13 cellular contexts compared by ENCODE assay signal in genomic region chr22:50584106-50585096, GRCh38. TPM values are rescaled to one million over a fixed set of nuclear protein-coding genes. Genes with fewer than 3 reads are reported as not detected.
DNase-seq lines count a peak whose midpoint lies in the region; ATAC-seq, FAIRE-seq and TF ChIP-seq lines count a peak whose summit lies in the region.
"Had no signal": no experiment of that assay in that cellular context is flagged by ENCODE, and none has a peak within 500 bp of the region (broad histone marks: within the 10 kb centered on the region; RNA-seq: fewer than 3 reads in every experiment).

No MANE protein-coding gene starts in this region.

- peaks cover 4% of the 10 kb centered on the region for H3K36me3 Mint-ChIP-seq in activated CD4-positive, alpha-beta memory T cell treated with anti-CD3 and anti-CD28 coated beads for 36 hours

- no peaks in the 10 kb centered on the region for H3K27me3 ChIP-seq in aorta (ENCODE audit: control insufficient read depth in 1 of 2, insufficient read depth in 2 of 2, low read length in 1 of 2)
- no peaks in the 10 kb centered on the region for H3K27me3 ChIP-seq in ascending aorta

- H3K4me3 ChIP-seq in kidney (ENCODE audit: low read length in 2 of 2): no peak overlapping the region
- H3K4me3 ChIP-seq in aorta (ENCODE audit: low read length in 2 of 2): no peak overlapping the region
- peak overlapping the region in 1 of 2 donors; percentile 82 for H3K4me3 ChIP-seq in ascending aorta

- DNase-seq in left ventricle myocardium superior: peak; percentile 12
- no peak for DNase-seq in left cardiac atrium
- no peak for DNase-seq in activated CD4-positive, alpha-beta memory T cell treated with anti-CD3 and anti-CD28 coated beads for 36 hours
- peak; percentile 43 for DNase-seq in kidney
- peak; percentile 21 to 45 for DNase-seq in aorta
- no peak for DNase-seq in ascending aorta (ENCODE audit: low spot score in 2 of 2)
- DNase-seq in NCI-H2029 (lab: John Stamatoyannopoulos, UW): no peak
- DNase-seq: activated CD8-positive, alpha-beta memory T cell treated with anti-CD3 and anti-CD28 coated beads for 24 hours; NCI-H446 had no signal

- peaks cover 20% of the 10 kb centered on the region for H3K4me1 Mint-ChIP-seq in activated CD4-positive, alpha-beta memory T cell treated with anti-CD3 and anti-CD28 coated beads for 36 hours (ENCODE audit: low read depth)

- peaks cover 0 to 13% of the 10 kb centered on the region in 2 donors for H3K4me1 ChIP-seq in kidney (ENCODE audit: control insufficient read depth in 1 of 2, insufficient read depth in 1 of 2, low read depth in 1 of 2, low read length in 2 of 2)
- no peaks in the 10 kb centered on the region for H3K4me1 ChIP-seq in aorta (ENCODE audit: control insufficient read depth in 1 of 2, insufficient read depth in 2 of 2, low read length in 2 of 2)
- peaks cover 4 to 14% of the 10 kb centered on the region in 2 donors for H3K4me1 ChIP-seq in ascending aorta

- FAIRE-seq in kidney (lab: Jason Lieb, UNC): no peak

- no peak overlapping the region for H3K27ac Mint-ChIP-seq in activated CD4-positive, alpha-beta memory T cell treated with anti-CD3 and anti-CD28 coated beads for 36 hours

- H3K9me3 Mint-ChIP-seq in activated CD4-positive, alpha-beta memory T cell treated with anti-CD3 and anti-CD28 coated beads for 36 hours: no peaks in the 10 kb centered on the region

- ATAC-seq in left ventricle myocardium superior: no peak
- ATAC-seq in left cardiac atrium: no peak
- no peak for ATAC-seq in aorta (ENCODE audit: low FRiP score)
- ATAC-seq in GM19328 (IDR thresholded peaks at IDR 0.05; ENCODE audit: unreplicated experiment): no peak

- TF ChIP-seq CTCF in kidney (IDR thresholded peaks at IDR 0.05; ENCODE audit: borderline replicate concordance, extremely low read depth, insufficient read depth): no peak
- no peak for TF ChIP-seq CTCF in ascending aorta (IDR thresholded peaks at IDR 0.05)

- POLR2A ChIA-PET in activated CD4-positive, alpha-beta memory T cell treated with anti-CD3 and anti-CD28 coated beads for 36 hours (lab: Charles Lee): interaction anchor here (1.1 kb wide), 1 partner anchor 59 kb away, joined by 4 read pairs; the partner anchor contains the start of gene SCO2

- H3K36me3 ChIP-seq in kidney (ENCODE audit: control insufficient read depth in 1 of 2, insufficient read depth in 2 of 2, low read length in 2 of 2) (peaks cover 0 to 4% of the 10 kb centered on the region in 2 donors), aorta (ENCODE audit: control insufficient read depth in 1 of 2, insufficient read depth in 2 of 2, low read length in 1 of 2) (no peaks in the 10 kb centered on the region), ascending aorta (peaks cover 0 to 5% of the 10 kb centered on the region in 2 donors)

- peak overlapping the region; percentile 94 for H3K4me3 Mint-ChIP-seq in activated CD4-positive, alpha-beta memory T cell treated with anti-CD3 and anti-CD28 coated beads for 36 hours

- H3K9me3 ChIP-seq in kidney (ENCODE audit: control insufficient read depth in 1 of 2, low read length in 2 of 2) (no peaks in the 10 kb centered on the region), aorta (ENCODE audit: control insufficient read depth, low read length) (no peaks in the 10 kb centered on the region), ascending aorta (no peaks in the 10 kb centered on the region)

- H3K27ac ChIP-seq in kidney (ENCODE audit: low read depth in 2 of 2, low read length in 2 of 2) (no peak overlapping the region), aorta (ENCODE audit: low read depth in 1 of 2, low read length in 2 of 2) (no peak overlapping the region), ascending aorta (no peak overlapping the region)

- 95 to 96% methylated on average over 23 of the region's 23 CpGs for WGBS in aorta, 2 donors

- H3K9ac ChIP-seq in kidney (ENCODE audit: low read length in 2 of 2): no peak overlapping the region

- no peaks in the 10 kb centered on the region for H3K27me3 Mint-ChIP-seq in activated CD4-positive, alpha-beta memory T cell treated with anti-CD3 and anti-CD28 coated beads for 36 hours

- intact Hi-C loops in left ventricle myocardium superior (cut with micrococcal nuclease): no loop called here
- intact Hi-C loops in left cardiac atrium (cut with DNase I): loop anchor here in 1 of 2 donors (5.0 kb wide), 1 partner anchor 38 kb away; no protein-coding TSS in a partner anchor
- intact Hi-C loops in activated CD4-positive, alpha-beta memory T cell treated with anti-CD3 and anti-CD28 coated beads for 36 hours (cut with micrococcal nuclease): no loop called here
- intact Hi-C loops in kidney (cut with DNase I): no loop called here
- intact Hi-C loops in aorta (cut with DNase I): no loop called here
- intact Hi-C loops in ascending aorta (cut with DNase I): no loop called here

- CTCF ChIA-PET in activated CD4-positive, alpha-beta memory T cell treated with anti-CD3 and anti-CD28 coated beads for 36 hours (lab: Charles Lee): interaction anchor here (1.5 kb wide), 1 partner anchor 36 kb away, joined by 4 read pairs; no protein-coding TSS in a partner anchor

RNA-seq across cellular contexts. Expression of gene CHKB, which starts 1.8 kb away (rescaled TPM):
- total RNA-seq in left ventricle myocardium superior (42.7 TPM), left cardiac atrium (10 to 100 TPM; 31.6 to 35.3 TPM), kidney (91.7 TPM), aorta (10 to 100 TPM; 36.5 to 78.8 TPM), ascending aorta (82.4 TPM)
- 10 to 100 TPM; 76.2 to 76.3 TPM for total RNA-seq in activated CD4-positive, alpha-beta memory T cell treated with anti-CD3 and anti-CD28 coated beads for 36 hours
- polyA plus RNA-seq in kidney (ENCODE audit: insufficient read depth, low read depth, low replicate concordance) (73.0 TPM), aorta (100 to 1,000 TPM in 1 of 2 donors, 10 to 100 TPM in 1; 28.4 to 544 TPM)

RNA-seq across cellular contexts. Expression of gene CPT1B, which starts 6.2 kb away (rescaled TPM):
- 458 TPM for total RNA-seq in left ventricle myocardium superior
- total RNA-seq in left cardiac atrium: 100 to 1,000 TPM; 201 to 269 TPM
- total RNA-seq in activated CD4-positive, alpha-beta memory T cell treated with anti-CD3 and anti-CD28 coated beads for 36 hours: 10 to 100 TPM; 33.3 to 36.9 TPM
- 34.3 TPM for total RNA-seq in kidney
- 20.6 TPM for polyA plus RNA-seq in kidney (ENCODE audit: insufficient read depth, low read depth, low replicate concordance)
- total RNA-seq in aorta: 10 to 100 TPM in 1 of 2 donors, 1 to 10 TPM in 1; 3.2 to 11.5 TPM
- 1 to 10 TPM; 3.9 to 6.4 TPM for polyA plus RNA-seq in aorta
- total RNA-seq in ascending aorta: 0.43 TPM

RNA-seq across cellular contexts. Expression of gene MAPK8IP2, which starts 16.2 kb away (rescaled TPM):
- total RNA-seq in left ventricle myocardium superior (0.57 TPM), left cardiac atrium (1 to 10 TPM in 1 of 2 donors, under 1 TPM in 1; 0.42 to 1.1 TPM), kidney (1.1 TPM), aorta (under 1 TPM; 0.24 to 0.26 TPM), ascending aorta (not detected)
- total RNA-seq in activated CD4-positive, alpha-beta memory T cell treated with anti-CD3 and anti-CD28 coated beads for 36 hours: under 1 TPM; 0.10 to 0.19 TPM
- polyA plus RNA-seq in kidney (ENCODE audit: insufficient read depth, low read depth, low replicate concordance) (1.0 TPM), aorta (under 1 TPM; under 0.01 to 0.15 TPM)

RNA-seq across cellular contexts. Expression of gene SYCE3, which starts 21.7 kb away (rescaled TPM):
- not detected for total RNA-seq in left ventricle myocardium superior
- not detected for total RNA-seq in left cardiac atrium
- total RNA-seq in activated CD4-positive, alpha-beta memory T cell treated with anti-CD3 and anti-CD28 coated beads for 36 hours: 1 to 10 TPM in 1 of 2 experiments, under 1 TPM in 1; 0.87 to 1.0 TPM
- not detected for total RNA-seq in kidney
- 4.6 TPM for polyA plus RNA-seq in kidney (ENCODE audit: insufficient read depth, low read depth, low replicate concordance)
- not detected for total RNA-seq in aorta
- polyA plus RNA-seq in aorta: 1 to 10 TPM in 1 of 2 donors, not detected in 1; 1.5 TPM
- not detected for total RNA-seq in ascending aorta
- total RNA-seq: osteoblast had no signal
- polyA plus RNA-seq: fibroblast of lung had no signal

RNA-seq across cellular contexts. Expression of gene KLHDC7B, which starts 38.7 kb away (rescaled TPM):
- total RNA-seq in left ventricle myocardium superior: not detected
- total RNA-seq in left cardiac atrium: under 1 TPM in 1 of 2 donors, not detected in 1; 0.15 TPM
- 1 to 10 TPM; 6.9 to 7.7 TPM for total RNA-seq in activated CD4-positive, alpha-beta memory T cell treated with anti-CD3 and anti-CD28 coated beads for 36 hours
- total RNA-seq in kidney: 16.1 TPM
- 1.4 TPM for polyA plus RNA-seq in kidney (ENCODE audit: insufficient read depth, low read depth, low replicate concordance)
- total RNA-seq in aorta: under 1 TPM; 0.29 to 0.63 TPM
- polyA plus RNA-seq in aorta: not detected
- not detected for total RNA-seq in ascending aorta
- total RNA-seq: subcutaneous adipose tissue had no signal
- polyA plus RNA-seq: fibroblast of lung had no signal

Comparison
In these comparisons a context has a peak if more than half of its experiments do, and no peak if none do; other contexts are left out.
1. DNase-seq: peak in left ventricle myocardium superior (single experiment), kidney (single experiment) and aorta (2 of 2); none in left cardiac atrium (single experiment), activated CD4-positive, alpha-beta memory T cell treated with anti-CD3 and anti-CD28 coated beads for 36 hours (single experiment), ascending aorta (0 of 2) and NCI-H2029 (single experiment).